17 cellular contexts compared by ENCODE assay signal in the genomic region with DNA sequence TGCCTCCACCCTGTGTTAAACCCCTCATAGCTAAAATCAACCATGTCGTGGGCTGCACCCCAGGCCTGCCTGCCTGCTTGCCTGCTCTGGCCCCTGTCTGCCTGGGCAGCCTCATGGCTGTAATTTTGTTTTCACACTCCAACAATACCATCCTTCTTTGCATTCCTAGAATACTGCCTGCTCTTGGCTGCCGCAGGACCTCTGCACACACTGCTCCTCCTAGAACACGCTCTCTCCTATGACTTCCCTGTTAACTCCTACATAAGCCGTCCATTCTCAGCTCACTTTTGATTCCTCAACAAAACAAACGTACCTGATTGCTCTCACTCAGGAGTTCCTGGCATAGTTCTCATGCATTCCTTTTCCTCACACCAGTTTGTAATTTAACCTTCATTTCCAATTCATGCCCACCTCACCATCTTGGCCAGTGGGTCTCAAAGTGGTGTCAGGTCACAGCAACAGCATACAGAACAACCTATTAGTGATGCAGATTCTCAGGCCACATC. TPM values are rescaled to one million over a fixed set of nuclear protein-coding genes. Genes with fewer than 3 reads are reported as not detected.
A peak's percentile ranks its signal among the peaks of the same experiment; 100 is the strongest.
DNase-seq lines count a peak whose midpoint lies in the region; ATAC-seq and TF ChIP-seq lines count a peak whose summit lies in the region.
"Had no signal": no experiment of that assay in that cellular context is flagged by ENCODE, and none has a peak within 500 bp of the region (broad histone marks: within the 10 kb centered on the region; RNA-seq: fewer than 3 reads in every experiment).

No MANE protein-coding gene starts in this region.

- H3K9me3 ChIP-seq in Panc1 (ENCODE audit: control insufficient read depth, insufficient read depth, low read depth, low read length) (no peaks in the 10 kb centered on the region), endodermal cell (ENCODE audit: control insufficient read depth, low read length) (no peaks in the 10 kb centered on the region), transverse colon (no peaks in the 10 kb centered on the region)
- H3K9me3 ChIP-seq: prostate gland, thoracic aorta had no signal

- TF ChIP-seq CTCF in Panc1 (IDR thresholded peaks at IDR 0.05) (no peak), endodermal cell (conservative IDR thresholded peaks at IDR 0.05) (no peak), transverse colon (IDR thresholded peaks at IDR 0.05) (no peak)

- H3K27me3 Mint-ChIP-seq in activated naive CD4-positive, alpha-beta T cell treated with anti-CD3 and anti-CD28 coated beads, Interleukin-2, amount 50 U/mL, for 24 hours = no peaks in the 10 kb centered on the region
- no peaks in the 10 kb centered on the region for H3K27me3 Mint-ChIP-seq in endodermal cell (ENCODE audit: insufficient read depth)

- CTCF ChIA-PET in Panc1 (lab: Charles Lee) = no interaction called here

- no peak for TF ChIP-seq EP300 in transverse colon (IDR thresholded peaks at IDR 0.05; ENCODE audit: low read depth)

- no peaks in the 10 kb centered on the region; the same call in 1 of the 2 replicates for H3K36me3 ChIP-seq in Panc1 (ENCODE audit: control insufficient read depth, insufficient read depth, low read length)
- H3K36me3 ChIP-seq in endodermal cell (ENCODE audit: control insufficient read depth, insufficient read depth, low read length) = no peaks in the 10 kb centered on the region
- H3K36me3 ChIP-seq in transverse colon = no peaks in the 10 kb centered on the region
- H3K36me3 ChIP-seq: brain microvascular endothelial cell, prostate gland, thoracic aorta had no signal

- peak overlapping the region; percentile 87 for H3K4me3 Mint-ChIP-seq in activated naive CD4-positive, alpha-beta T cell treated with anti-CD3 and anti-CD28 coated beads, Interleukin-2, amount 50 U/mL, for 24 hours
- H3K4me3 Mint-ChIP-seq in endodermal cell = no peak overlapping the region
- peak overlapping the region; percentile 70 for H3K4me3 Mint-ChIP-seq in stimulated activated effector memory CD8-positive, alpha-beta T cell treated with anti-CD3 and anti-CD28 coated beads, Interleukin-12 subunit alpha, Interleukin-12 subunit beta, amount 100 ng/mL, for 72 hours

- no peak overlapping the region for H3K9ac ChIP-seq in endodermal cell (ENCODE audit: extremely low read depth, low read length, poor library complexity, severe bottlenecking)

- in situ Hi-C loops in Panc1 (cut with HindIII; ENCODE audit: low pct_unique_long_range_greater_than_20kb, low sequenced_read_pairs) = no loop called here
- in situ Hi-C loops in transverse colon (cut with MboI; ENCODE audit: low pct_ligation_motif_present in 1 of 4, low pct_unique_long_range_greater_than_20kb in 1 of 4, low sequenced_read_pairs in 3 of 4) = no loop called here

- peak overlapping the region; percentile 13; the same call in 1 of the 2 replicates for H3K27ac ChIP-seq in Panc1 (ENCODE audit: low read length)
- no peak overlapping the region for H3K27ac ChIP-seq in endodermal cell (ENCODE audit: low read depth, low read length)
- H3K27ac ChIP-seq in transverse colon = no peak overlapping the region
- H3K27ac ChIP-seq: brain microvascular endothelial cell, prostate gland, thoracic aorta had no signal

- intact Hi-C loops in Panc1 (cut with micrococcal nuclease; ENCODE audit: unreplicated experiment) (no loop called here), transverse colon (cut with DNase I; ENCODE audit: low total_unique reads) (no loop called here)

- DNase-seq in activated naive CD4-positive, alpha-beta T cell treated with anti-CD3 and anti-CD28 coated beads, Interleukin-2, amount 50 U/mL, for 72 hours (ENCODE audit: low spot score in 2 of 2) = no peak
- no peak for DNase-seq in Panc1 (ENCODE audit: low read depth, low spot score)
- peak; percentile 53 for DNase-seq in endodermal cell
- no peak for DNase-seq in stimulated activated effector memory CD8-positive, alpha-beta T cell treated with anti-CD3 and anti-CD28 coated beads, Interleukin-12 subunit alpha, Interleukin-12 subunit beta, amount 100 ng/mL, for 72 hours (ENCODE audit: low spot score in 2 of 2)
- DNase-seq in transverse colon = no peak
- DNase-seq in Kasumi-1 (lab: John Stamatoyannopoulos, UW) = no peak
- DNase-seq: brain microvascular endothelial cell; effector memory CD4-positive, alpha-beta T cell; foreskin fibroblast; MV-4-11; NCI-H2171; stimulated activated CD4-positive, alpha-beta T cell treated with anti-CD3 and anti-CD28 coated beads, Interleukin-15, amount 100 ng/mL, for 24 hours had no signal

- 89 to 90% methylated on average over 5 of the region's 5 CpGs for WGBS in endodermal cell (ENCODE audit: insufficient coverage in 1 of 2, insufficient read length in 1 of 2), 2 experiments
- 79 to 86% methylated on average over 5 of the region's 5 CpGs for whole genome bisulfite sequencing in transverse colon (ENCODE audit: low coverage in 1 of 2), 2 donors

- no peak overlapping the region for H3K4me3 ChIP-seq in Panc1 (ENCODE audit: low read depth in 2 of 2, low read length in 2 of 2)
- H3K4me3 ChIP-seq in endodermal cell (ENCODE audit: low read length) = no peak overlapping the region
- H3K4me3 ChIP-seq in transverse colon = no peak overlapping the region
- H3K4me3 ChIP-seq: prostate gland, thoracic aorta had no signal

- TF ChIP-seq POLR2A in transverse colon (IDR thresholded peaks at IDR 0.05) = no peak

- H3K4me1 Mint-ChIP-seq in activated naive CD4-positive, alpha-beta T cell treated with anti-CD3 and anti-CD28 coated beads, Interleukin-2, amount 50 U/mL, for 24 hours = peaks cover 70% of the 10 kb centered on the region
- peaks cover 39% of the 10 kb centered on the region for H3K4me1 Mint-ChIP-seq in endodermal cell
- peaks cover 53% of the 10 kb centered on the region for H3K4me1 Mint-ChIP-seq in stimulated activated effector memory CD8-positive, alpha-beta T cell treated with anti-CD3 and anti-CD28 coated beads, Interleukin-12 subunit alpha, Interleukin-12 subunit beta, amount 100 ng/mL, for 72 hours

- BruUV-seq in Panc1 (replicated peaks; lab: Mats Ljungman, UMichigan) = no TSS peak

- peak overlapping the region; percentile 66 for H3K27ac Mint-ChIP-seq in activated naive CD4-positive, alpha-beta T cell treated with anti-CD3 and anti-CD28 coated beads, Interleukin-2, amount 50 U/mL, for 24 hours
- H3K27ac Mint-ChIP-seq in activated naive CD4-positive, alpha-beta T cell treated with anti-CD3 and anti-CD28 coated beads, Interleukin-2, amount 50 U/mL, for 72 hours = peak overlapping the region in 1 of 2 donors; percentile 8
- no peak overlapping the region for H3K27ac Mint-ChIP-seq in endodermal cell
- no peak overlapping the region for H3K27ac Mint-ChIP-seq in stimulated activated effector memory CD8-positive, alpha-beta T cell treated with anti-CD3 and anti-CD28 coated beads, Interleukin-12 subunit alpha, Interleukin-12 subunit beta, amount 100 ng/mL, for 72 hours
- H3K27ac Mint-ChIP-seq: activated T-helper 2 cell treated with anti-CD3 and anti-CD28 coated beads, Interferon-gamma antibody, Interleukin-2, Interleukin-4, amounts not matched to agents 10 μg/mL and 5 μg/mL and 100 μg/mL, durations not matched to agents 14 hours and 24 hours and 36 hours had no signal

- POLR2A ChIA-PET in Panc1 (lab: Charles Lee) = no interaction called here

- peaks cover 6% of the 10 kb centered on the region for H3K36me3 Mint-ChIP-seq in activated naive CD4-positive, alpha-beta T cell treated with anti-CD3 and anti-CD28 coated beads, Interleukin-2, amount 50 U/mL, for 24 hours
- peaks cover 6 to 15% of the 10 kb centered on the region in 2 donors for H3K36me3 Mint-ChIP-seq in activated naive CD4-positive, alpha-beta T cell treated with anti-CD3 and anti-CD28 coated beads, Interleukin-2, amount 50 U/mL, for 72 hours
- H3K36me3 Mint-ChIP-seq in endodermal cell (ENCODE audit: low read depth) = peaks cover 4% of the 10 kb centered on the region
- peaks cover 28% of the 10 kb centered on the region for H3K36me3 Mint-ChIP-seq in stimulated activated effector memory CD8-positive, alpha-beta T cell treated with anti-CD3 and anti-CD28 coated beads, Interleukin-12 subunit alpha, Interleukin-12 subunit beta, amount 100 ng/mL, for 72 hours

- H3K4me1 ChIP-seq in Panc1 (ENCODE audit: control insufficient read depth, insufficient read depth, low read length) = peaks cover 35% of the 10 kb centered on the region
- no peaks in the 10 kb centered on the region for H3K4me1 ChIP-seq in endodermal cell (ENCODE audit: control insufficient read depth, insufficient read depth, low read length)
- peaks cover 3 to 21% (median 12%) of the 10 kb centered on the region in 4 donors for H3K4me1 ChIP-seq in transverse colon
- H3K4me1 ChIP-seq: prostate gland had no signal

- no peaks in the 10 kb centered on the region for H3K9me3 Mint-ChIP-seq in activated naive CD4-positive, alpha-beta T cell treated with anti-CD3 and anti-CD28 coated beads, Interleukin-2, amount 50 U/mL, for 24 hours
- H3K9me3 Mint-ChIP-seq in activated naive CD4-positive, alpha-beta T cell treated with anti-CD3 and anti-CD28 coated beads, Interleukin-2, amount 50 U/mL, for 72 hours = no peaks in the 10 kb centered on the region
- no peaks in the 10 kb centered on the region for H3K9me3 Mint-ChIP-seq in endodermal cell
- no peaks in the 10 kb centered on the region for H3K9me3 Mint-ChIP-seq in stimulated activated effector memory CD8-positive, alpha-beta T cell treated with anti-CD3 and anti-CD28 coated beads, Interleukin-12 subunit alpha, Interleukin-12 subunit beta, amount 100 ng/mL, for 72 hours
- H3K9me3 Mint-ChIP-seq: activated T-helper 2 cell treated with anti-CD3 and anti-CD28 coated beads, Interferon-gamma antibody, Interleukin-2, Interleukin-4, amounts not matched to agents 10 μg/mL and 5 μg/mL and 100 μg/mL, durations not matched to agents 14 hours and 24 hours and 36 hours had no signal

- H3K27me3 ChIP-seq in Panc1 (ENCODE audit: control insufficient read depth, insufficient read depth, low read length) (no peaks in the 10 kb centered on the region), endodermal cell (ENCODE audit: control insufficient read depth, insufficient read depth, low read length, poor library complexity, severe bottlenecking) (no peaks in the 10 kb centered on the region), transverse colon (no peaks in the 10 kb centered on the region)
- H3K27me3 ChIP-seq: brain microvascular endothelial cell had no signal

- no peak for ATAC-seq in activated naive CD4-positive, alpha-beta T cell treated with anti-CD3 and anti-CD28 coated beads, Interleukin-2, amount 50 U/mL, for 72 hours
- ATAC-seq in Panc1 (no peak), GM21528 (IDR thresholded peaks at IDR 0.05; ENCODE audit: low FRiP score, unreplicated experiment) (no peak)
- no peak for ATAC-seq in stimulated activated effector memory CD8-positive, alpha-beta T cell treated with anti-CD3 and anti-CD28 coated beads, Interleukin-12 subunit alpha, Interleukin-12 subunit beta, amount 100 ng/mL, for 72 hours

RNA-seq across cellular contexts. Expression of a gene that starts 2.5 kb away (rescaled TPM):
- 10 to 100 TPM; 37.0 to 59.5 TPM for total RNA-seq in activated naive CD4-positive, alpha-beta T cell treated with anti-CD3 and anti-CD28 coated beads, Interleukin-2, amount 50 U/mL, for 72 hours
- total RNA-seq in Panc1 (2021; ENCODE audit: unreplicated experiment) (72.0 TPM), endodermal cell (10 to 100 TPM; 43.0 to 44.6 TPM), transverse colon (10 to 100 TPM; 37.0 to 86.6 (median 62.5) TPM)
- 107 TPM for polyA plus RNA-seq in Panc1 (2012; ENCODE audit: insufficient read length)
- 53.5 TPM for polyA plus RNA-seq in endodermal cell (2013, experiment 1 of 2)
- 50.5 TPM for polyA plus RNA-seq in endodermal cell (2013, experiment 2 of 2)
